8 cellular contexts compared by ENCODE assay signal in genomic region chrY:19744381-19745378, GRCh38. TPM values are rescaled to one million over a fixed set of nuclear protein-coding genes. Genes with fewer than 3 reads are reported as not detected.
DNase-seq lines count a peak whose midpoint lies in the region; ATAC-seq and TF ChIP-seq lines count a peak whose summit lies in the region.

Gene KDM5D (minus strand): TSS chrY:19744726. CDS start chrY:19744534, 192 bp downstream.

- peaks cover 0 to 63% (median 0%) of the 10 kb centered on the region in 3 donors for H3K4me1 Mint-ChIP-seq in CD8-positive, alpha-beta memory T cell
- no peaks in the 10 kb centered on the region for H3K4me1 Mint-ChIP-seq in endodermal cell

- H3K4me3 ChIP-seq in CD8-positive, alpha-beta memory T cell (ENCODE audit: low read length), result peak within 1 kb of the TSS; percentile 64
- H3K4me3 ChIP-seq in endodermal cell (ENCODE audit: low read length), result peak within 1 kb of the TSS; percentile 95

- no peaks in the 10 kb centered on the region for H3K36me3 ChIP-seq in CD8-positive, alpha-beta memory T cell (ENCODE audit: insufficient read depth, low read length)
- H3K36me3 ChIP-seq in endodermal cell (ENCODE audit: control insufficient read depth, insufficient read depth, low read length), result peaks cover 27% of the 10 kb centered on the region

- no peak for TF ChIP-seq CTCF in endodermal cell (conservative IDR thresholded peaks at IDR 0.05)

- no peaks in the 10 kb centered on the region for H3K27me3 Mint-ChIP-seq in CD8-positive, alpha-beta memory T cell
- H3K27me3 Mint-ChIP-seq in endodermal cell (ENCODE audit: insufficient read depth), result no peaks in the 10 kb centered on the region

- no peaks in the 10 kb centered on the region for H3K9me3 Mint-ChIP-seq in CD8-positive, alpha-beta memory T cell
- H3K9me3 Mint-ChIP-seq in endodermal cell, result no peaks in the 10 kb centered on the region

- WGBS in endodermal cell (ENCODE audit: insufficient coverage in 1 of 2, insufficient read length in 1 of 2), 2 experiments, result 0 to 1% methylated on average over 27 to 50 of the region's 52 CpGs

- H3K36me3 Mint-ChIP-seq in CD8-positive, alpha-beta memory T cell, result peaks cover 0 to 41% (median 0%) of the 10 kb centered on the region in 3 donors
- H3K36me3 Mint-ChIP-seq in endodermal cell (ENCODE audit: low read depth), result no peaks in the 10 kb centered on the region

- CTCF ChIA-PET in CD8-positive, alpha-beta memory T cell (lab: Charles Lee), result interaction anchor here (1.1 to 1.6 kb wide), 3 partner anchors 10 to 179 kb away, joined by 3 to 6 read pairs (median 3); no protein-coding TSS in a partner anchor

- H3K27ac ChIP-seq in CD8-positive, alpha-beta memory T cell (ENCODE audit: low read depth, low read length), result peak within 1 kb of the TSS; percentile 74
- peak within 1 kb of the TSS; percentile 84 for H3K27ac ChIP-seq in endodermal cell (ENCODE audit: low read depth, low read length)

- H3K4me1 ChIP-seq in CD8-positive, alpha-beta memory T cell (ENCODE audit: insufficient read depth, low read length), result peaks cover 5% of the 10 kb centered on the region
- H3K4me1 ChIP-seq in endodermal cell (ENCODE audit: control insufficient read depth, insufficient read depth, low read length), result no peaks in the 10 kb centered on the region

- no peaks in the 10 kb centered on the region for H3K9me3 ChIP-seq in CD8-positive, alpha-beta memory T cell (ENCODE audit: low read length)
- H3K9me3 ChIP-seq in endodermal cell (ENCODE audit: control insufficient read depth, low read length), result no peaks in the 10 kb centered on the region

- POLR2A ChIA-PET in CD8-positive, alpha-beta memory T cell (lab: Charles Lee), result interaction anchor here (0.8 to 2.2 kb wide), 5 partner anchors 19 to 831 kb away, joined by 3 to 41 read pairs (median 4); partner anchors contain the start of gene EIF1AY

- peak; percentile 67 for ATAC-seq in HG02981 (IDR thresholded peaks at IDR 0.05; ENCODE audit: unreplicated experiment)

- H3K9ac ChIP-seq in endodermal cell (ENCODE audit: extremely low read depth, low read length, poor library complexity, severe bottlenecking), result peak within 1 kb of the TSS; percentile 92

- H3K27ac Mint-ChIP-seq in CD8-positive, alpha-beta memory T cell, result peak within 1 kb of the TSS in 2 of 8 donors; percentile 80 to 98
- H3K27ac Mint-ChIP-seq in endodermal cell, result no peak within 1 kb of the TSS

- DNase-seq in CD8-positive, alpha-beta memory T cell, result peak in 3 of 5 donors; percentile 34 to 78 (median 47)
- DNase-seq in T-helper 2 cell (peak in 4 of 5 experiments; percentile 13 to 92 (median 40)), endodermal cell (no peak), pons (ENCODE audit: low spot score) (peak; percentile 66), mucosa of gallbladder (ENCODE audit: low spot score) (no peak), NCI-H748 (lab: John Stamatoyannopoulos, UW; ENCODE audit: unreplicated experiment) (no peak), NCI-H1105 treated with DMSO at 0.1 percent for 48 hours (lab: John Stamatoyannopoulos, UW) (no peak)

- no peaks in the 10 kb centered on the region for H3K27me3 ChIP-seq in CD8-positive, alpha-beta memory T cell (ENCODE audit: insufficient read depth, low read length, poor library complexity, severe bottlenecking)
- no peaks in the 10 kb centered on the region for H3K27me3 ChIP-seq in endodermal cell (ENCODE audit: control insufficient read depth, insufficient read depth, low read length, poor library complexity, severe bottlenecking)

- peak within 1 kb of the TSS in 2 of 7 donors; percentile 96 to 98 for H3K4me3 Mint-ChIP-seq in CD8-positive, alpha-beta memory T cell
- no peak within 1 kb of the TSS for H3K4me3 Mint-ChIP-seq in endodermal cell

RNA-seq across cellular contexts. Expression of gene KDM5D, which starts in this region (rescaled TPM):
- 10 to 100 TPM; 39.7 to 43.2 TPM for total RNA-seq in CD8-positive, alpha-beta memory T cell
- not detected for polyA plus RNA-seq in CD8-positive, alpha-beta memory T cell
- 10 to 100 TPM in 1 of 2 donors, not detected in 1; 52.3 TPM for total RNA-seq in endodermal cell
- 26.1 TPM for polyA plus RNA-seq in endodermal cell (2013, experiment 1 of 2)
- 25.5 TPM for polyA plus RNA-seq in endodermal cell (2013, experiment 2 of 2)
- total RNA-seq in mucosa of gallbladder, result 0.35 TPM

Comparison
In these comparisons a context has a peak if more than half of its experiments do, and no peak if none do; other contexts are left out.
1. DNase-seq: peak in CD8-positive, alpha-beta memory T cell (3 of 5), T-helper 2 cell (4 of 5) and pons (single experiment); none in endodermal cell (single experiment), mucosa of gallbladder (single experiment), NCI-H748 (single experiment) and NCI-H1105 treated with DMSO at 0.1 percent for 48 hours (single experiment).